In genomic region chr3:197518794-197519451, GRCh38 we compare ENCODE assay signal across 10 cellular contexts. TPM values are rescaled to one million over a fixed set of nuclear protein-coding genes. Genes with fewer than 3 reads are reported as not detected.
A peak's percentile ranks its signal among the peaks of the same experiment; 100 is the strongest.
DNase-seq lines count a peak whose midpoint lies in the region; ATAC-seq lines count a peak whose summit lies in the region.
"Had no signal": no experiment of that assay in that cellular context is flagged by ENCODE, and none has a peak within 500 bp of the region (broad histone marks: within the 10 kb centered on the region; RNA-seq: fewer than 3 reads in every experiment).

No MANE protein-coding gene starts in this region.

- peak overlapping the region; percentile 85 for H3K27ac Mint-ChIP-seq in activated T-cell treated with anti-CD3 and anti-CD28 coated beads, Interleukin-2, amount 50 U/mL, for 24 hours
- H3K27ac Mint-ChIP-seq in central memory CD8-positive, alpha-beta T cell (ENCODE audit: low read depth): peak overlapping the region; percentile 88
- H3K27ac Mint-ChIP-seq in stimulated activated naive CD8-positive, alpha-beta T cell treated with anti-CD3 and anti-CD28 coated beads, Interleukin-15, Interleukin-2, amounts not matched to agents 100 ng/mL and 50 ng/mL, for 24 hours: peak overlapping the region; percentile 86

- no peak for ATAC-seq in central memory CD8-positive, alpha-beta T cell (replicated peaks; ENCODE audit: extremely low read depth, poor library complexity, severe bottlenecking)
- no peak for ATAC-seq in HG02610 (IDR thresholded peaks at IDR 0.05; ENCODE audit: unreplicated experiment)

- peaks cover 41% of the 10 kb centered on the region for H3K4me1 ChIP-seq in SJCRH30

- no peaks in the 10 kb centered on the region for H3K9me3 ChIP-seq in SJCRH30 (replicated peaks)

- peaks cover 18% of the 10 kb centered on the region for H3K4me1 Mint-ChIP-seq in activated T-cell treated with anti-CD3 and anti-CD28 coated beads, Interleukin-2, amount 50 U/mL, for 24 hours (ENCODE audit: low read depth)
- H3K4me1 Mint-ChIP-seq in central memory CD8-positive, alpha-beta T cell: peaks cover 25% of the 10 kb centered on the region
- peaks cover 16% of the 10 kb centered on the region for H3K4me1 Mint-ChIP-seq in stimulated activated naive CD8-positive, alpha-beta T cell treated with anti-CD3 and anti-CD28 coated beads, Interleukin-15, Interleukin-2, amounts not matched to agents 100 ng/mL and 50 ng/mL, for 24 hours (ENCODE audit: low read depth)

- peaks cover 3% of the 10 kb centered on the region for H3K9me3 Mint-ChIP-seq in activated T-cell treated with anti-CD3 and anti-CD28 coated beads, Interleukin-2, amount 50 U/mL, for 24 hours
- H3K9me3 Mint-ChIP-seq in central memory CD8-positive, alpha-beta T cell: peaks cover 5% of the 10 kb centered on the region
- H3K9me3 Mint-ChIP-seq in stimulated activated naive CD8-positive, alpha-beta T cell treated with anti-CD3 and anti-CD28 coated beads, Interleukin-15, Interleukin-2, amounts not matched to agents 100 ng/mL and 50 ng/mL, for 24 hours: no peaks in the 10 kb centered on the region

- H3K27me3 ChIP-seq in SJCRH30: no peaks in the 10 kb centered on the region

- DNase-seq in activated T-cell treated with anti-CD3 and anti-CD28 coated beads, Interleukin-2, amount 50 U/mL, for 24 hours: no peak
- DNase-seq in activated T-cell treated with anti-CD3 and anti-CD28 coated beads for 4 hours (no peak), SJCRH30 (no peak), NCI-H510A treated with DMSO at 0.1 percent for 48 hours (lab: John Stamatoyannopoulos, UW) (no peak), DMS53 treated with DMSO at 0.1 percent for 48 hours (lab: John Stamatoyannopoulos, UW; ENCODE audit: unreplicated experiment) (no peak)
- no peak for DNase-seq in central memory CD8-positive, alpha-beta T cell (ENCODE audit: low spot score in 2 of 2)
- DNase-seq: head of caudate nucleus, NCI-H1694 had no signal

- peaks cover 81% of the 10 kb centered on the region for H3K36me3 Mint-ChIP-seq in activated T-cell treated with anti-CD3 and anti-CD28 coated beads, Interleukin-2, amount 50 U/mL, for 24 hours (ENCODE audit: low read depth)
- H3K36me3 Mint-ChIP-seq in central memory CD8-positive, alpha-beta T cell (ENCODE audit: insufficient read depth): peaks cover 10% of the 10 kb centered on the region
- peaks cover 47% of the 10 kb centered on the region for H3K36me3 Mint-ChIP-seq in stimulated activated naive CD8-positive, alpha-beta T cell treated with anti-CD3 and anti-CD28 coated beads, Interleukin-15, Interleukin-2, amounts not matched to agents 100 ng/mL and 50 ng/mL, for 24 hours (ENCODE audit: low read depth)

- H3K27me3 Mint-ChIP-seq in activated T-cell treated with anti-CD3 and anti-CD28 coated beads, Interleukin-2, amount 50 U/mL, for 24 hours: no peaks in the 10 kb centered on the region
- H3K27me3 Mint-ChIP-seq in central memory CD8-positive, alpha-beta T cell: no peaks in the 10 kb centered on the region
- H3K27me3 Mint-ChIP-seq in stimulated activated naive CD8-positive, alpha-beta T cell treated with anti-CD3 and anti-CD28 coated beads, Interleukin-15, Interleukin-2, amounts not matched to agents 100 ng/mL and 50 ng/mL, for 24 hours: no peaks in the 10 kb centered on the region

- H3K4me3 ChIP-seq in SJCRH30: no peak overlapping the region

- no peak overlapping the region for H3K4me3 Mint-ChIP-seq in activated T-cell treated with anti-CD3 and anti-CD28 coated beads, Interleukin-2, amount 50 U/mL, for 24 hours
- H3K4me3 Mint-ChIP-seq in central memory CD8-positive, alpha-beta T cell: peak overlapping the region; percentile 25
- no peak overlapping the region for H3K4me3 Mint-ChIP-seq in stimulated activated naive CD8-positive, alpha-beta T cell treated with anti-CD3 and anti-CD28 coated beads, Interleukin-15, Interleukin-2, amounts not matched to agents 100 ng/mL and 50 ng/mL, for 24 hours

- peak overlapping the region; percentile 96 for H3K27ac ChIP-seq in SJCRH30

- H3K36me3 ChIP-seq in SJCRH30: peaks cover 1% of the 10 kb centered on the region; the same call in 1 of the 2 replicates

RNA-seq across cellular contexts. Expression of gene BDH1, which starts 36.8 kb away (rescaled TPM):
- total RNA-seq in SJCRH30 (2014; rRNA removed; shearing (Covaris generic)): 27.3 and 34.8 TPM in 2 replicates
